ENCODE assay signal across 21 cellular contexts in the genomic region with DNA sequence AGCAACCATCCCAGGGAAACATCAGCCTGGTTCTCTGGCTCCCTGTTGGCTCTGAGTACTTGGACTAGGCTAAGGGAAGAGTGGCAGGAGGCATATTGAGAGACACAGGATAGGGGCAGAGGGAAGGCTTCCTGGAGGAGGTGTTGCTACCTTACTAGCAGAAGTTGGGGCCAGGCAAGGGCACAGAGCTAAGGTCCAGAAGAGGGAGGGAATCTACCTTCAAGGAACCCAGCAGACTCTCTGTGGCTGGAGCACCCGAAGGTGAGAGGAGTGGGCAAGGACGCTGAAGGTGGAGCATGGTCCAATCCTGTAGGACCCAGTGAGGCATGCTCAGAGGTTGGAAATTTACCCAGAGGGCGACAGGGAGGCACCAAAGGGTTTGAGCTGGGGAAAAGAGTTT.
DNase-seq lines count a peak whose midpoint lies in the region; ATAC-seq and TF ChIP-seq lines count a peak whose summit lies in the region.
"Had no signal": no experiment of that assay in that cellular context is flagged by ENCODE, and none has a peak within 500 bp of the region (broad histone marks: within the 10 kb centered on the region; RNA-seq: fewer than 3 reads in every experiment).

No MANE protein-coding gene starts in this region.

- H3K27ac ChIP-seq in breast epithelium = no peak overlapping the region
- H3K27ac ChIP-seq: 22Rv1; BLaER1 treated with 17β-estradiol and CSF1 and Interleukin-3, amounts not matched to agents 10 nM and 100 nM had no signal

- H3K27ac Mint-ChIP-seq in MCF 10A (ENCODE audit: low read depth, unreplicated experiment) (peak overlapping the region; percentile 10), WTC11 (no peak overlapping the region)
- H3K27ac Mint-ChIP-seq: CD14-positive monocyte; CD4-positive, alpha-beta T cell; CD8-positive, alpha-beta memory T cell; H9 had no signal

- no peaks in the 10 kb centered on the region for H3K36me3 ChIP-seq in breast epithelium
- H3K36me3 ChIP-seq: BE2C; BLaER1 treated with 17β-estradiol and CSF1 and Interleukin-3, amounts not matched to agents 10 nM and 100 nM had no signal

- no peaks in the 10 kb centered on the region for H3K36me3 Mint-ChIP-seq in MCF 10A (ENCODE audit: insufficient read depth, unreplicated experiment)
- no peaks in the 10 kb centered on the region for H3K36me3 Mint-ChIP-seq in WTC11
- H3K36me3 Mint-ChIP-seq: CD14-positive monocyte had no signal

- H3K4me1 Mint-ChIP-seq in MCF 10A (ENCODE audit: insufficient read depth, unreplicated experiment) = no peaks in the 10 kb centered on the region
- peaks cover 11% of the 10 kb centered on the region for H3K4me1 Mint-ChIP-seq in WTC11
- H3K4me1 Mint-ChIP-seq: CD14-positive monocyte; CD8-positive, alpha-beta memory T cell had no signal

- intact Hi-C loops in MCF 10A (cut with micrococcal nuclease) (no loop called here), breast epithelium (cut with DNase I; ENCODE audit: low total_unique reads) (no loop called here), posterior vena cava (cut with DNase I) (no loop called here)

- ATAC-seq in WTC11 = peak; percentile 34
- ATAC-seq in HG02610 (IDR thresholded peaks at IDR 0.05; ENCODE audit: unreplicated experiment) = no peak
- ATAC-seq in HG03045 (IDR thresholded peaks at IDR 0.05; ENCODE audit: unreplicated experiment) = no peak
- ATAC-seq: HCT116 had no signal

- BruUV-seq in MCF 10A (replicated peaks; lab: Mats Ljungman, UMichigan) = no TSS peak

- H3K4me3 ChIP-seq in breast epithelium = no peak overlapping the region
- H3K4me3 ChIP-seq: BLaER1 treated with 17β-estradiol and CSF1 and Interleukin-3, amounts not matched to agents 10 nM and 100 nM had no signal

- POLR2A ChIA-PET in MCF 10A (lab: Yijun Ruan, JAX) = interaction anchor here (0.7 kb wide), 1 partner anchor 54 kb away, joined by 3 read pairs; no protein-coding TSS in a partner anchor
- POLR2A ChIA-PET in WTC11 (lab: Charles Lee) = no interaction called here

- H3K27me3 Mint-ChIP-seq in MCF 10A (ENCODE audit: insufficient read depth, unreplicated experiment) (no peaks in the 10 kb centered on the region), WTC11 (ENCODE audit: low read depth) (no peaks in the 10 kb centered on the region; the same call in 1 of the 2 replicates)

- CTCF ChIA-PET in MCF 10A (lab: Yijun Ruan, JAX) = interaction anchor here (0.6 kb wide), 3 partner anchors 52 to 255 kb away, joined by 3 to 5 read pairs (median 4); no protein-coding TSS in a partner anchor
- CTCF ChIA-PET in WTC11 (lab: Charles Lee) = interaction anchor here (0.6 to 1.2 kb wide), 3 partner anchors 23 to 153 kb away, joined by 3 to 4 read pairs (median 4); no protein-coding TSS in a partner anchor

- no peak for TF ChIP-seq POLR2A in breast epithelium (IDR thresholded peaks at IDR 0.05)

- no peaks in the 10 kb centered on the region for H3K27me3 ChIP-seq in breast epithelium
- H3K27me3 ChIP-seq: BE2C; BLaER1 treated with 17β-estradiol and CSF1 and Interleukin-3, amounts not matched to agents 10 nM and 100 nM had no signal

- no peaks in the 10 kb centered on the region for H3K4me1 ChIP-seq in breast epithelium
- H3K4me1 ChIP-seq: BE2C had no signal

- H3K9me3 ChIP-seq in breast epithelium = no peaks in the 10 kb centered on the region
- H3K9me3 ChIP-seq: BE2C had no signal

- TF ChIP-seq CTCF in MCF 10A (IDR thresholded peaks at IDR 0.05; ENCODE audit: unreplicated experiment) (no peak), breast epithelium (IDR thresholded peaks at IDR 0.05) (no peak), WTC11 (IDR thresholded peaks at IDR 0.05) (no peak)

- no peak overlapping the region for H3K4me3 Mint-ChIP-seq in MCF 10A (ENCODE audit: unreplicated experiment)
- no peak overlapping the region for H3K4me3 Mint-ChIP-seq in WTC11
- H3K4me3 Mint-ChIP-seq: CD14-positive monocyte; CD4-positive, alpha-beta T cell; CD8-positive, alpha-beta memory T cell; H9 had no signal

- H3K9me3 Mint-ChIP-seq in MCF 10A (ENCODE audit: unreplicated experiment) = no peaks in the 10 kb centered on the region
- peaks cover 14% of the 10 kb centered on the region; the same call in 1 of the 2 replicates for H3K9me3 Mint-ChIP-seq in WTC11

- no peak for DNase-seq in MCF 10A (ENCODE audit: unreplicated experiment)
- no peak for DNase-seq in breast epithelium (ENCODE audit: low spot score in 2 of 2)
- DNase-seq in WTC11 (ENCODE audit: low spot score) = no peak
- DNase-seq in left kidney (ENCODE audit: low read depth, low spot score) = peak; percentile 49
- peak; percentile 54 for DNase-seq in posterior vena cava (ENCODE audit: low spot score)
- no peak for DNase-seq in NCI-H2196 treated with DMSO at 0.1 percent for 48 hours (lab: John Stamatoyannopoulos, UW; ENCODE audit: unreplicated experiment)
- DNase-seq: ACHN; AML-193; BE2C; CD4-positive, alpha-beta T cell; CD8-positive, alpha-beta memory T cell; DMS53; DMS79 treated with DMSO at 0.1 percent for 48 hours; GF-D8; H9 had no signal

TF ChIP-seq in WTC11, 78 proteins besides CTCF, POLR2A, EP300 and RAD21:
- no peak for TF ChIP-seq ZNF281 (CRISPR knock-in tag; IDR thresholded peaks at IDR 0.05)
- TF ChIP-seq, protein P1, sequence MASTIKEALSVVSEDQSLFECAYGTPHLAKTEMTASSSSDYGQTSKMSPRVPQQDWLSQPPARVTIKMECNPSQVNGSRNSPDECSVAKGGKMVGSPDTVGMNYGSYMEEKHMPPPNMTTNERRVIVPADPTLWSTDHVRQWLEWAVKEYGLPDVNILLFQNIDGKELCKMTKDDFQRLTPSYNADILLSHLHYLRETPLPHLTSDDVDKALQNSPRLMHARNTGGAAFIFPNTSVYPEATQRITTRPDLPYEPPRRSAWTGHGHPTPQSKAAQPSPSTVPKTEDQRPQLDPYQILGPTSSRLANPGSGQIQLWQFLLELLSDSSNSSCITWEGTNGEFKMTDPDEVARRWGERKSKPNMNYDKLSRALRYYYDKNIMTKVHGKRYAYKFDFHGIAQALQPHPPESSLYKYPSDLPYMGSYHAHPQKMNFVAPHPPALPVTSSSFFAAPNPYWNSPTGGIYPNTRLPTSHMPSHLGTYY (CRISPR knock-in tag; IDR thresholded peaks at IDR 0.05) = no peak

Comparison
In these comparisons a context has a peak if more than half of its experiments do, and no peak if none do; other contexts are left out.
1. DNase-seq: peak in left kidney (single experiment) and posterior vena cava (single experiment); none in MCF 10A (single experiment), breast epithelium (0 of 2), WTC11 (single experiment) and NCI-H2196 treated with DMSO at 0.1 percent for 48 hours (single experiment).